Comparison of ENCODE assay signal across 1 cellular context in the genomic region with DNA sequence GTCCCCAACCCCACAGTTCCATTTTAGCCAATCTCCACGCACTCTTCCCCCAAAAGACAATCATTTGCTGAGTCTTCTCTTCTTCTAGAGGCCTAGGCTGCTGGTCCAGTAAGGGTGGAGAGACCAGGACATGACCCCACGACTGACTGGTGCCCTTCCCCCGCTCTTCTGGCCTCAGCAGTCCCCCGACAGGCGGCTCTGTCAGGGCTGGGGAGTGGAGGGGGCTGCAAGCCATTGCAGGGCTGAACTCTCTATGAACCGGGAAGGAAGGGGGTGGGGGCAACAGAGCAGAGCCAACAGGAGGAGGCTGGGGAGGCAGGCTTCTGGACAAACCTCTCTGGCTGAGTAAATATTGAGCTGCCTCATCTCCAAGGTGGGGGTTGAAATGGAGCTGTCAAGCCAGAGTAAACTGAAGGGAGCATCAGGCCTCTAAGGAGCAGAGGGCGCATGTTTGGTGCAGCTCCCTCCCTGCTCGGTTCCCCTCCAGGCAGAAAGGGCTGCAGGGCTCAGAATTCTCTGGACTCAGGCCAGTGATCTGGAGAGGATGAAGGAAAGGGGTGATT.
A peak's percentile ranks its signal among the peaks of the same experiment; 100 is the strongest.
TF ChIP-seq lines count a peak whose summit lies in the region.

No MANE protein-coding gene starts in this region.

TF ChIP-seq in K562, 482 proteins besides CTCF, POLR2A, EP300 and RAD21 (continues in another document):
- no peak for TF ChIP-seq POLR2H (tag; IDR thresholded peaks at IDR 0.05; ENCODE audit: low read depth)
- TF ChIP-seq KDM5B (IDR thresholded peaks at IDR 0.05; ENCODE audit: insufficient replicate concordance, low read depth, low read length) = no peak
- TF ChIP-seq ZNF23 (CRISPR knock-in tag; IDR thresholded peaks at IDR 0.05) = no peak
- no peak for TF ChIP-seq CREB5 (CRISPR knock-in tag; IDR thresholded peaks at IDR 0.05)
- TF ChIP-seq FOXA1 (IDR thresholded peaks at IDR 0.05; ENCODE audit: borderline replicate concordance) = no peak
- TF ChIP-seq HDAC8 (tag; IDR thresholded peaks at IDR 0.05) = no peak
- TF ChIP-seq KAT2B (IDR thresholded peaks at IDR 0.05; ENCODE audit: low read depth, low read length) = no peak
- no peak for TF ChIP-seq CREM (IDR thresholded peaks at IDR 0.05; ENCODE audit: low read depth)
- no peak for TF ChIP-seq KAT7 (CRISPR knock-in tag; IDR thresholded peaks at IDR 0.05; ENCODE audit: borderline replicate concordance)
- TF ChIP-seq TCF15 (CRISPR knock-in tag; IDR thresholded peaks at IDR 0.05) = no peak
- peak; percentile 46; the same call in 1 of the 2 replicates for TF ChIP-seq ARID1B (IDR thresholded peaks at IDR 0.05)
- TF ChIP-seq FOXA3 (CRISPR knock-in tag; conservative IDR thresholded peaks at IDR 0.05 in 1 of 2, IDR thresholded peaks at IDR 0.05 in 1 of 2) = peak; percentile 84 to 98
- TF ChIP-seq PHB2 (IDR thresholded peaks at IDR 0.05; ENCODE audit: low read depth) = no peak
- TF ChIP-seq TGIF2 (CRISPR knock-in tag; IDR thresholded peaks at IDR 0.05) = no peak
- TF ChIP-seq, protein P1, sequence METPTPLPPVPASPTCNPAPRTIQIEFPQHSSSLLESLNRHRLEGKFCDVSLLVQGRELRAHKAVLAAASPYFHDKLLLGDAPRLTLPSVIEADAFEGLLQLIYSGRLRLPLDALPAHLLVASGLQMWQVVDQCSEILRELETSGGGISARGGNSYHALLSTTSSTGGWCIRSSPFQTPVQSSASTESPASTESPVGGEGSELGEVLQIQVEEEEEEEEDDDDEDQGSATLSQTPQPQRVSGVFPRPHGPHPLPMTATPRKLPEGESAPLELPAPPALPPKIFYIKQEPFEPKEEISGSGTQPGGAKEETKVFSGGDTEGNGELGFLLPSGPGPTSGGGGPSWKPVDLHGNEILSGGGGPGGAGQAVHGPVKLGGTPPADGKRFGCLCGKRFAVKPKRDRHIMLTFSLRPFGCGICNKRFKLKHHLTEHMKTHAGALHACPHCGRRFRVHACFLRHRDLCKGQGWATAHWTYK (CRISPR knock-in tag; IDR thresholded peaks at IDR 0.05) = no peak
- no peak for TF ChIP-seq HDAC2 (IDR thresholded peaks at IDR 0.05)
- no peak for TF ChIP-seq RFX1 (IDR thresholded peaks at IDR 0.05)
- no peak for TF ChIP-seq ESRRA (IDR thresholded peaks at IDR 0.05; ENCODE audit: borderline replicate concordance, low read depth)
- TF ChIP-seq CEBPB (tag; IDR thresholded peaks at IDR 0.05) = no peak
- no peak for TF ChIP-seq KDM4B (IDR thresholded peaks at IDR 0.05; ENCODE audit: borderline replicate concordance in 2 of 2, low read depth in 1 of 2)
- TF ChIP-seq TAF7 (tag; IDR thresholded peaks at IDR 0.05) = no peak
- TF ChIP-seq ZNF583 (CRISPR knock-in tag; IDR thresholded peaks at IDR 0.05) = no peak
- peak; percentile 48 for TF ChIP-seq RBFOX2 (IDR thresholded peaks at IDR 0.05; ENCODE audit: low read depth, low read length)
- no peak for TF ChIP-seq ZNF561 (CRISPR knock-in tag; conservative IDR thresholded peaks at IDR 0.05)
- no peak for TF ChIP-seq FOXJ2 (tag; IDR thresholded peaks at IDR 0.05)
- no peak for TF ChIP-seq ZSCAN32 (CRISPR knock-in tag; IDR thresholded peaks at IDR 0.05)
- no peak for TF ChIP-seq KLF10 (CRISPR knock-in tag; IDR thresholded peaks at IDR 0.05)
- peak; percentile 45 for TF ChIP-seq TAF9B (IDR thresholded peaks at IDR 0.05; ENCODE audit: partially characterized antibody)
- TF ChIP-seq, protein P2, sequence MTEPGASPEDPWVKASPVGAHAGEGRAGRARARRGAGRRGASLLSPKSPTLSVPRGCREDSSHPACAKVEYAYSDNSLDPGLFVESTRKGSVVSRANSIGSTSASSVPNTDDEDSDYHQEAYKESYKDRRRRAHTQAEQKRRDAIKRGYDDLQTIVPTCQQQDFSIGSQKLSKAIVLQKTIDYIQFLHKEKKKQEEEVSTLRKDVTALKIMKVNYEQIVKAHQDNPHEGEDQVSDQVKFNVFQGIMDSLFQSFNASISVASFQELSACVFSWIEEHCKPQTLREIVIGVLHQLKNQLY (CRISPR knock-in tag; conservative IDR thresholded peaks at IDR 0.05) = no peak
- TF ChIP-seq SRSF3 (IDR thresholded peaks at IDR 0.05; ENCODE audit: insufficient read depth, low read length) = no peak
- no peak for TF ChIP-seq E4F1 (CRISPR knock-in tag; IDR thresholded peaks at IDR 0.05; ENCODE audit: borderline replicate concordance)
- TF ChIP-seq, protein P3, sequence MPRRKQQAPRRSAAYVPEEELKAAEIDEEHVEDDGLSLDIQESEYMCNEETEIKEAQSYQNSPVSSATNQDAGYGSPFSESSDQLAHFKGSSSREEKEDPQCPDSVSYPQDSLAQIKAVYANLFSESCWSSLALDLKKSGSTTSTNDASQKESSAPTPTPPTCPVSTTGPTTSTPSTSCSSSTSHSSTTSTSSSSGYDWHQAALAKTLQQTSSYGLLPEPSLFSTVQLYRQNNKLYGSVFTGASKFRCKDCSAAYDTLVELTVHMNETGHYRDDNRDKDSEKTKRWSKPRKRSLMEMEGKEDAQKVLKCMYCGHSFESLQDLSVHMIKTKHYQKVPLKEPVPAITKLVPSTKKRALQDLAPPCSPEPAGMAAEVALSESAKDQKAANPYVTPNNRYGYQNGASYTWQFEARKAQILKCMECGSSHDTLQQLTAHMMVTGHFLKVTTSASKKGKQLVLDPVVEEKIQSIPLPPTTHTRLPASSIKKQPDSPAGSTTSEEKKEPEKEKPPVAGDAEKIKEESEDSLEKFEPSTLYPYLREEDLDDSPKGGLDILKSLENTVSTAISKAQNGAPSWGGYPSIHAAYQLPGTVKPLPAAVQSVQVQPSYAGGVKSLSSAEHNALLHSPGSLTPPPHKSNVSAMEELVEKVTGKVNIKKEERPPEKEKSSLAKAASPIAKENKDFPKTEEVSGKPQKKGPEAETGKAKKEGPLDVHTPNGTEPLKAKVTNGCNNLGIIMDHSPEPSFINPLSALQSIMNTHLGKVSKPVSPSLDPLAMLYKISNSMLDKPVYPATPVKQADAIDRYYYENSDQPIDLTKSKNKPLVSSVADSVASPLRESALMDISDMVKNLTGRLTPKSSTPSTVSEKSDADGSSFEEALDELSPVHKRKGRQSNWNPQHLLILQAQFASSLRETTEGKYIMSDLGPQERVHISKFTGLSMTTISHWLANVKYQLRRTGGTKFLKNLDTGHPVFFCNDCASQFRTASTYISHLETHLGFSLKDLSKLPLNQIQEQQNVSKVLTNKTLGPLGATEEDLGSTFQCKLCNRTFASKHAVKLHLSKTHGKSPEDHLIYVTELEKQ (CRISPR knock-in tag; IDR thresholded peaks at IDR 0.05) = no peak
- TF ChIP-seq NR2F6 (CRISPR knock-in tag; IDR thresholded peaks at IDR 0.05) = no peak
- TF ChIP-seq SMAD3 (CRISPR knock-in tag; conservative IDR thresholded peaks at IDR 0.05) = no peak
- TF ChIP-seq RUNX1 (IDR thresholded peaks at IDR 0.05; ENCODE audit: low read depth) = no peak
- no peak for TF ChIP-seq BDP1 (IDR thresholded peaks at IDR 0.05; ENCODE audit: insufficient read depth, insufficient read length)
- TF ChIP-seq, protein P4, sequence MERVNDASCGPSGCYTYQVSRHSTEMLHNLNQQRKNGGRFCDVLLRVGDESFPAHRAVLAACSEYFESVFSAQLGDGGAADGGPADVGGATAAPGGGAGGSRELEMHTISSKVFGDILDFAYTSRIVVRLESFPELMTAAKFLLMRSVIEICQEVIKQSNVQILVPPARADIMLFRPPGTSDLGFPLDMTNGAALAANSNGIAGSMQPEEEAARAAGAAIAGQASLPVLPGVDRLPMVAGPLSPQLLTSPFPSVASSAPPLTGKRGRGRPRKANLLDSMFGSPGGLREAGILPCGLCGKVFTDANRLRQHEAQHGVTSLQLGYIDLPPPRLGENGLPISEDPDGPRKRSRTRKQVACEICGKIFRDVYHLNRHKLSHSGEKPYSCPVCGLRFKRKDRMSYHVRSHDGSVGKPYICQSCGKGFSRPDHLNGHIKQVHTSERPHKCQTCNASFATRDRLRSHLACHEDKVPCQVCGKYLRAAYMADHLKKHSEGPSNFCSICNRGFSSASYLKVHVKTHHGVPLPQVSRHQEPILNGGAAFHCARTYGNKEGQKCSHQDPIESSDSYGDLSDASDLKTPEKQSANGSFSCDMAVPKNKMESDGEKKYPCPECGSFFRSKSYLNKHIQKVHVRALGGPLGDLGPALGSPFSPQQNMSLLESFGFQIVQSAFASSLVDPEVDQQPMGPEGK (CRISPR knock-in tag; IDR thresholded peaks at IDR 0.05; ENCODE audit: borderline replicate concordance) = no peak
- TF ChIP-seq, protein P5, sequence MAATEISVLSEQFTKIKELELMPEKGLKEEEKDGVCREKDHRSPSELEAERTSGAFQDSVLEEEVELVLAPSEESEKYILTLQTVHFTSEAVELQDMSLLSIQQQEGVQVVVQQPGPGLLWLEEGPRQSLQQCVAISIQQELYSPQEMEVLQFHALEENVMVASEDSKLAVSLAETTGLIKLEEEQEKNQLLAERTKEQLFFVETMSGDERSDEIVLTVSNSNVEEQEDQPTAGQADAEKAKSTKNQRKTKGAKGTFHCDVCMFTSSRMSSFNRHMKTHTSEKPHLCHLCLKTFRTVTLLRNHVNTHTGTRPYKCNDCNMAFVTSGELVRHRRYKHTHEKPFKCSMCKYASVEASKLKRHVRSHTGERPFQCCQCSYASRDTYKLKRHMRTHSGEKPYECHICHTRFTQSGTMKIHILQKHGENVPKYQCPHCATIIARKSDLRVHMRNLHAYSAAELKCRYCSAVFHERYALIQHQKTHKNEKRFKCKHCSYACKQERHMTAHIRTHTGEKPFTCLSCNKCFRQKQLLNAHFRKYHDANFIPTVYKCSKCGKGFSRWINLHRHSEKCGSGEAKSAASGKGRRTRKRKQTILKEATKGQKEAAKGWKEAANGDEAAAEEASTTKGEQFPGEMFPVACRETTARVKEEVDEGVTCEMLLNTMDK (IDR thresholded peaks at IDR 0.05; ENCODE audit: borderline replicate concordance, insufficient read depth, low read depth, low read length, poor library complexity, severe bottlenecking) = peak; percentile 82
- TF ChIP-seq, protein P6, sequence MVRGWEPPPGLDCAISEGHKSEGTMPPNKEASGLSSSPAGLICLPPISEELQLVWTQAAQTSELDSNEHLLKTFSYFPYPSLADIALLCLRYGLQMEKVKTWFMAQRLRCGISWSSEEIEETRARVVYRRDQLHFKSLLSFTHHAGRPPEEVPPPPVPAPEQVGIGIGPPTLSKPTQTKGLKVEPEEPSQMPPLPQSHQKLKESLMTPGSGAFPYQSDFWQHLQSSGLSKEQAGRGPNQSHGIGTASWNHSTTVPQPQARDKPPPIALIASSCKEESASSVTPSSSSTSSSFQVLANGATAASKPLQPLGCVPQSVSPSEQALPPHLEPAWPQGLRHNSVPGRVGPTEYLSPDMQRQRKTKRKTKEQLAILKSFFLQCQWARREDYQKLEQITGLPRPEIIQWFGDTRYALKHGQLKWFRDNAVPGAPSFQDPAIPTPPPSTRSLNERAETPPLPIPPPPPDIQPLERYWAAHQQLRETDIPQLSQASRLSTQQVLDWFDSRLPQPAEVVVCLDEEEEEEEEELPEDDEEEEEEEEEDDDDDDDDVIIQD (CRISPR knock-in tag; IDR thresholded peaks at IDR 0.05) = no peak
- peak; percentile 96; the same call in 1 of the 2 replicates for TF ChIP-seq LEF1 (IDR thresholded peaks at IDR 0.05)
- no peak for TF ChIP-seq HOXB6 (CRISPR knock-in tag; IDR thresholded peaks at IDR 0.05; ENCODE audit: borderline replicate concordance)
- no peak for TF ChIP-seq USF1 (CRISPR knock-in tag; IDR thresholded peaks at IDR 0.05)
- TF ChIP-seq CC2D1A (IDR thresholded peaks at IDR 0.05) = no peak
- peak; percentile 83 for TF ChIP-seq NCOR1 (IDR thresholded peaks at IDR 0.05)
- no peak for TF ChIP-seq ZNF3 (CRISPR knock-in tag; IDR thresholded peaks at IDR 0.05)
- TF ChIP-seq MAX (CRISPR knock-in tag; IDR thresholded peaks at IDR 0.05) = no peak
- peak; percentile 36 for TF ChIP-seq SMAD1 (IDR thresholded peaks at IDR 0.05; ENCODE audit: low read depth, low read length, partially characterized antibody)
- TF ChIP-seq MBD2 (IDR thresholded peaks at IDR 0.05; ENCODE audit: borderline replicate concordance, low read depth) = no peak
- no peak for TF ChIP-seq ZNF224 (CRISPR knock-in tag; IDR thresholded peaks at IDR 0.05)
- TF ChIP-seq SMARCE1 (IDR thresholded peaks at IDR 0.05) = no peak
